ENCODE assay signal across 11 cellular contexts in the genomic region with DNA sequence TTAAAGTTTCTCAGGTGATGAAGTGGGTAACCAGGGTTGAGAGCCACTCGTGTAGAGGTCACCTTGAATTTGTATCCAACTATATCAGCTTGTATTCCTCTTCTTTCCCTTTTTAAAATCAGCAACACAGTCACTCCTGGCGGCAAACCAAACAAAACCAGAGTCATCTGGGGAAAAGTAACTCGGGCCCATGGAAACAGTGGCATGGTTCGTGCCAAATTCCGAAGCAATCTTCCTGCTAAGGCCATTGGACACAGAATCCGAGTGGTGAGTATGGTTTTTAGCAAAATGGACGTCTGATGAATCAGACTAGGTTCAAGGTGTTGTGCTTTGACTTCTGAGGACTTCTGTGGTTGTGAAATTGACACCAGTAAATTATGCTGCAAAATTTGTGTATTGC. TPM values are rescaled to one million over a fixed set of nuclear protein-coding genes. Genes with fewer than 3 reads are reported as not detected.
A peak's percentile ranks its signal among the peaks of the same experiment; 100 is the strongest.
DNase-seq lines count a peak whose midpoint lies in the region; ATAC-seq and TF ChIP-seq lines count a peak whose summit lies in the region.
"Had no signal": no experiment of that assay in that cellular context is flagged by ENCODE, and none has a peak within 500 bp of the region (broad histone marks: within the 10 kb centered on the region; RNA-seq: fewer than 3 reads in every experiment).

No MANE protein-coding gene starts in this region.

- H3K27me3 ChIP-seq in BLaER1 treated with 17β-estradiol and CSF1 and Interleukin-3, amounts not matched to agents 10 nM and 100 nM, result no peaks in the 10 kb centered on the region
- H3K27me3 ChIP-seq in HCT116 (ENCODE audit: insufficient read depth, low read length) (no peaks in the 10 kb centered on the region), right cardiac atrium (ENCODE audit: control insufficient read depth, insufficient read depth) (no peaks in the 10 kb centered on the region), right lobe of liver (no peaks in the 10 kb centered on the region)
- H3K27me3 ChIP-seq: upper lobe of left lung had no signal

- DNase-seq in HCT116 (ENCODE audit: low read depth, low spot score) (no peak), amniotic epithelial cell (ENCODE audit: low read depth) (peak; percentile 33), right cardiac atrium (peak in 1 of 3 donors; percentile 56), SW480 (ENCODE audit: low spot score) (no peak), NCI-H2171 (lab: John Stamatoyannopoulos, UW) (no peak), NCI-H526 (lab: John Stamatoyannopoulos, UW) (no peak), right lobe of liver (no peak)
- DNase-seq: DMS153; stimulated activated CD4-positive, alpha-beta T cell treated with anti-CD3 and anti-CD28 coated beads, Interleukin-4, amount 100 ng/mL, for 4 hours; upper lobe of left lung had no signal

- CTCF ChIA-PET in HCT116 (lab: Charles Lee), result no interaction called here

- H3K9ac ChIP-seq in BLaER1 treated with 17β-estradiol and CSF1 and Interleukin-3, amounts not matched to agents 10 nM and 100 nM, result peak overlapping the region in 7 of 11 experiments; percentile 1 to 95 (median 93); a peak in 9 of 22 replicates
- no peak overlapping the region for H3K9ac ChIP-seq in HCT116 (ENCODE audit: low read length)

- no peaks in the 10 kb centered on the region for H3K9me2 ChIP-seq in HCT116 (ENCODE audit: insufficient read depth)

- POLR2A ChIA-PET in HCT116 (lab: Charles Lee), result interaction anchor here (1.6 kb wide), 1 partner anchor 9 kb away, joined by 4 read pairs; no protein-coding TSS in a partner anchor

- TF ChIP-seq POLR2A in HCT116 (IDR thresholded peaks at IDR 0.05; ENCODE audit: borderline replicate concordance, extremely low read depth, insufficient read depth, insufficient read length), result no peak
- no peak for TF ChIP-seq POLR2A in right lobe of liver (IDR thresholded peaks at IDR 0.05)

- intact Hi-C loops in HCT116 (cut with micrococcal nuclease), result no loop called here
- intact Hi-C loops in right cardiac atrium (cut with DNase I), result no loop called here
- intact Hi-C loops in right lobe of liver (cut with DNase I), result no loop called here

- peaks cover 57 to 69% (median 64%) of the 10 kb centered on the region in 11 experiments for H4K20me1 ChIP-seq in BLaER1 treated with 17β-estradiol and CSF1 and Interleukin-3, amounts not matched to agents 10 nM and 100 nM
- peaks cover 32% of the 10 kb centered on the region; the same call in 1 of the 2 replicates for H4K20me1 ChIP-seq in HCT116 (ENCODE audit: insufficient read depth)

- peak overlapping the region in 9 of 11 experiments; percentile 83 to 98 (median 90); a peak in 10 of 22 replicates for H3K4me2 ChIP-seq in BLaER1 treated with 17β-estradiol and CSF1 and Interleukin-3, amounts not matched to agents 10 nM and 100 nM
- no peak overlapping the region for H3K4me2 ChIP-seq in HCT116 (ENCODE audit: low read length)

- H3K27ac ChIP-seq in BLaER1 treated with 17β-estradiol and CSF1 and Interleukin-3, amounts not matched to agents 10 nM and 100 nM, result no peak overlapping the region
- H3K27ac ChIP-seq in HCT116 (ENCODE audit: low read depth, low read length) (no peak overlapping the region), right cardiac atrium (ENCODE audit: low read length) (peak overlapping the region; percentile 65), right lobe of liver (no peak overlapping the region)
- H3K27ac ChIP-seq: upper lobe of left lung had no signal

- ATAC-seq in HCT116 (no peak), right cardiac atrium (no peak), right lobe of liver (no peak)

- H3K9me3 ChIP-seq in BLaER1 treated with 17β-estradiol and CSF1 and Interleukin-3, amounts not matched to agents 10 nM and 100 nM (replicated peaks in 1 of 11), result no peaks in the 10 kb centered on the region
- H3K9me3 ChIP-seq in HCT116 (ENCODE audit: control insufficient read depth in 1 of 2, insufficient read depth in 1 of 2, low read depth in 1 of 2, low read length in 2 of 2) (no peaks in the 10 kb centered on the region), right cardiac atrium (ENCODE audit: control insufficient read depth, low read length) (no peaks in the 10 kb centered on the region), right lobe of liver (no peaks in the 10 kb centered on the region)
- H3K9me3 ChIP-seq: upper lobe of left lung had no signal

- H3K79me2 ChIP-seq in HCT116 (ENCODE audit: insufficient read depth, low read length), result peaks cover 58% of the 10 kb centered on the region

- WGBS in right cardiac atrium, result 29% methylated on average over 7 of the region's 7 CpGs
- 75% methylated on average over 7 of the region's 7 CpGs for WGBS in right lobe of liver (ENCODE audit: insufficient coverage, low coverage, low lambda C conversion rate, missing lambda C conversion rate)

- TF ChIP-seq RAD21 in HCT116 (IDR thresholded peaks at IDR 0.05; ENCODE audit: low read depth), result no peak

- TSS peak; percentile 0 for BruUV-seq in HCT116 (replicated peaks; lab: Mats Ljungman, UMichigan)

- TF ChIP-seq CTCF in HCT116 (IDR thresholded peaks at IDR 0.05 in 2 of 3, conservative IDR thresholded peaks at IDR 0.05 in 1 of 3; ENCODE audit: borderline replicate concordance in 1 of 3, insufficient read depth in 1 of 3, low read depth in 2 of 3, low read length in 2 of 3) (no peak), right lobe of liver (IDR thresholded peaks at IDR 0.05) (no peak)

- peaks cover 41 to 85% (median 66%) of the 10 kb centered on the region in 10 experiments for H3K4me1 ChIP-seq in BLaER1 treated with 17β-estradiol and CSF1 and Interleukin-3, amounts not matched to agents 10 nM and 100 nM
- H3K4me1 ChIP-seq in HCT116 (ENCODE audit: control insufficient read depth in 1 of 2, insufficient read depth in 2 of 2, low read length in 2 of 2), result peaks cover 8 to 29% of the 10 kb centered on the region in 2 experiments; a peak in 3 of 4 replicates
- H3K4me1 ChIP-seq in right cardiac atrium (ENCODE audit: control insufficient read depth, insufficient read depth, low read length), result peaks cover 4% of the 10 kb centered on the region
- H3K4me1 ChIP-seq in right lobe of liver, result peaks cover 0 to 30% (median 6%) of the 10 kb centered on the region in 4 donors

- no peak overlapping the region for H2AFZ ChIP-seq in HCT116 (ENCODE audit: low read depth, low read length, poor library complexity, severe bottlenecking)

- RAD21 ChIA-PET in HCT116 (lab: Charles Lee; ENCODE audit: low non-redundant PET in 1 of 2, low total read pairs in 2 of 2, uncharacterized antibody in 2 of 2, unreplicated experiment in 2 of 2), result no interaction called here

- H3K4me3 ChIP-seq in BLaER1 treated with 17β-estradiol and CSF1 and Interleukin-3, amounts not matched to agents 10 nM and 100 nM, result peak overlapping the region in 2 of 10 experiments; percentile 12 to 87; a peak in 3 of 20 replicates
- H3K4me3 ChIP-seq in HCT116 (replicated peaks in 1 of 2; ENCODE audit: low read depth in 1 of 2, low read length in 2 of 2) (no peak overlapping the region), right cardiac atrium (ENCODE audit: low read length) (no peak overlapping the region), right lobe of liver (no peak overlapping the region)
- H3K4me3 ChIP-seq: upper lobe of left lung had no signal

- H3K36me3 ChIP-seq in BLaER1 treated with 17β-estradiol and CSF1 and Interleukin-3, amounts not matched to agents 10 nM and 100 nM, result peaks cover 62 to 69% (median 66%) of the 10 kb centered on the region in 11 experiments
- H3K36me3 ChIP-seq in HCT116 (ENCODE audit: control insufficient read depth in 1 of 2, insufficient read depth in 2 of 2, low read length in 2 of 2) (peaks cover 46 to 60% of the 10 kb centered on the region in 2 experiments; a peak in 3 of 4 replicates), right lobe of liver (peaks cover 6 to 55% (median 29%) of the 10 kb centered on the region in 4 donors)

TF ChIP-seq in HCT116, 20 proteins besides CTCF, POLR2A, EP300 and RAD21 (continues in another document):
- no peak for TF ChIP-seq FOSL1 (IDR thresholded peaks at IDR 0.05; ENCODE audit: low read depth)
- no peak for TF ChIP-seq TCF7L2 (IDR thresholded peaks at IDR 0.05; ENCODE audit: borderline replicate concordance, extremely low read depth, insufficient read depth, insufficient read length)
- no peak for TF ChIP-seq EZH2phosphoT487 (IDR thresholded peaks at IDR 0.05; ENCODE audit: borderline replicate concordance)
- no peak for TF ChIP-seq EGR1 (IDR thresholded peaks at IDR 0.05; ENCODE audit: low read depth)
- TF ChIP-seq, protein P1, sequence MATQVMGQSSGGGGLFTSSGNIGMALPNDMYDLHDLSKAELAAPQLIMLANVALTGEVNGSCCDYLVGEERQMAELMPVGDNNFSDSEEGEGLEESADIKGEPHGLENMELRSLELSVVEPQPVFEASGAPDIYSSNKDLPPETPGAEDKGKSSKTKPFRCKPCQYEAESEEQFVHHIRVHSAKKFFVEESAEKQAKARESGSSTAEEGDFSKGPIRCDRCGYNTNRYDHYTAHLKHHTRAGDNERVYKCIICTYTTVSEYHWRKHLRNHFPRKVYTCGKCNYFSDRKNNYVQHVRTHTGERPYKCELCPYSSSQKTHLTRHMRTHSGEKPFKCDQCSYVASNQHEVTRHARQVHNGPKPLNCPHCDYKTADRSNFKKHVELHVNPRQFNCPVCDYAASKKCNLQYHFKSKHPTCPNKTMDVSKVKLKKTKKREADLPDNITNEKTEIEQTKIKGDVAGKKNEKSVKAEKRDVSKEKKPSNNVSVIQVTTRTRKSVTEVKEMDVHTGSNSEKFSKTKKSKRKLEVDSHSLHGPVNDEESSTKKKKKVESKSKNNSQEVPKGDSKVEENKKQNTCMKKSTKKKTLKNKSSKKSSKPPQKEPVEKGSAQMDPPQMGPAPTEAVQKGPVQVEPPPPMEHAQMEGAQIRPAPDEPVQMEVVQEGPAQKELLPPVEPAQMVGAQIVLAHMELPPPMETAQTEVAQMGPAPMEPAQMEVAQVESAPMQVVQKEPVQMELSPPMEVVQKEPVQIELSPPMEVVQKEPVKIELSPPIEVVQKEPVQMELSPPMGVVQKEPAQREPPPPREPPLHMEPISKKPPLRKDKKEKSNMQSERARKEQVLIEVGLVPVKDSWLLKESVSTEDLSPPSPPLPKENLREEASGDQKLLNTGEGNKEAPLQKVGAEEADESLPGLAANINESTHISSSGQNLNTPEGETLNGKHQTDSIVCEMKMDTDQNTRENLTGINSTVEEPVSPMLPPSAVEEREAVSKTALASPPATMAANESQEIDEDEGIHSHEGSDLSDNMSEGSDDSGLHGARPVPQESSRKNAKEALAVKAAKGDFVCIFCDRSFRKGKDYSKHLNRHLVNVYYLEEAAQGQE (IDR thresholded peaks at IDR 0.05; ENCODE audit: low read depth), result no peak
- no peak for TF ChIP-seq CEBPB (IDR thresholded peaks at IDR 0.05; ENCODE audit: low read depth)
- TF ChIP-seq SP1 (IDR thresholded peaks at IDR 0.05; ENCODE audit: low read depth), result no peak

RNA-seq across cellular contexts. Expression of a gene that starts 3.9 kb away (rescaled TPM):
- total RNA-seq in HCT116 (2021; ENCODE audit: unreplicated experiment) (1,465 TPM), right cardiac atrium (100 to 1,000 TPM; 672 to 776 (median 719) TPM), right lobe of liver (100 to 1,000 TPM; 234 to 275 (median 255) TPM)
- polyA plus RNA-seq in HCT116 (2012), result 1,622 and 1,968 TPM in 2 replicates
- polyA plus RNA-seq in right cardiac atrium, result 1,345 TPM

RNA-seq across cellular contexts. Expression of a gene that starts 6.1 kb away (rescaled TPM):
- total RNA-seq in HCT116 (2021; ENCODE audit: unreplicated experiment) (7.2 TPM), right cardiac atrium (1 to 10 TPM; 5.4 to 7.9 (median 6.5) TPM), right lobe of liver (1 to 10 TPM; 1.5 to 3.2 (median 2.4) TPM)
- polyA plus RNA-seq in HCT116 (2012), result 2.9 and 3.5 TPM in 2 replicates
- polyA plus RNA-seq in right cardiac atrium, result 2.6 TPM
